8 cellular contexts compared by ENCODE assay signal in genomic region chr14:74217672-74218448, GRCh38. TPM values are rescaled to one million over a fixed set of nuclear protein-coding genes. Genes with fewer than 3 reads are reported as not detected.
A peak's percentile ranks its signal among the peaks of the same experiment; 100 is the strongest.
DNase-seq lines count a peak whose midpoint lies in the region; ATAC-seq and TF ChIP-seq lines count a peak whose summit lies in the region.

No MANE protein-coding gene starts in this region.

- no peaks in the 10 kb centered on the region for H3K9me3 ChIP-seq in left lung

- peak overlapping the region in 1 of 2 donors; percentile 16 for H3K4me3 ChIP-seq in left lung

- peaks cover 0 to 7% of the 10 kb centered on the region in 2 donors for H3K4me1 ChIP-seq in left lung

- peak; percentile 94 for DNase-seq in AG20443 (ENCODE audit: low spot score)
- peak; percentile 88 for DNase-seq in GM20000 (ENCODE audit: low spot score)
- peak; percentile 14 for DNase-seq in NCI-H2196 treated with DMSO at 0.1 percent for 48 hours (lab: John Stamatoyannopoulos, UW; ENCODE audit: unreplicated experiment)
- peak; percentile 37 for DNase-seq in central memory CD4-positive, alpha-beta T cell
- peak; percentile 60 to 94 for DNase-seq in left lung
- peak; percentile 65 to 79 for DNase-seq in stimulated activated CD4-positive, alpha-beta T cell treated with anti-CD3 and anti-CD28 coated beads, Interleukin-4, amount 100 ng/mL, for 4 hours
- DNase-seq in NK-92 treated with Interleukin-12 subunit alpha and Interleukin-12 subunit beta, amount 100 ng/mL, for 24 hours (lab: John Stamatoyannopoulos, UW), result no peak

- TF ChIP-seq CTCF in GM20000 (IDR thresholded peaks at IDR 0.05; ENCODE audit: extremely low read depth, missing control alignments) (peak; percentile 98), left lung (IDR thresholded peaks at IDR 0.05) (peak; percentile 90 to 95)

- H3K27ac ChIP-seq in left lung, result no peak overlapping the region

- intact Hi-C loops in left lung (cut with DNase I), result no loop called here

- H3K27me3 ChIP-seq in left lung, result peaks cover 4 to 49% of the 10 kb centered on the region in 2 donors

- ATAC-seq in activated CD4-positive, CD25-positive, alpha-beta regulatory T cell treated with anti-CD3 and anti-CD28 coated beads, Interleukin-2, amount 50 U/mL, for 24 hours, result peak; percentile 85 to 92
- ATAC-seq in left lung, result peak; percentile 98

- H3K36me3 ChIP-seq in left lung, result no peaks in the 10 kb centered on the region

RNA-seq across cellular contexts. Expression of gene VSX2, which starts 21.4 kb away (rescaled TPM):
- not detected for total RNA-seq in left lung
